1 cellular context compared by ENCODE assay signal in genomic region chr21:42391297-42391696, GRCh38.
A peak's percentile ranks its signal among the peaks of the same experiment; 100 is the strongest.
TF ChIP-seq lines count a peak whose summit lies in the region.

No MANE protein-coding gene starts in this region.

TF ChIP-seq in HepG2, 621 proteins besides CTCF, POLR2A, EP300 and RAD21:
- TF ChIP-seq SALL1 (CRISPR knock-in tag; IDR thresholded peaks at IDR 0.05) (0 out of 2 replicates have a peak, but pooled peaks have one; percentile 18), ZNF878 (CRISPR knock-in tag; IDR thresholded peaks at IDR 0.05) (no peak), MZF1 (CRISPR knock-in tag; IDR thresholded peaks at IDR 0.05; ENCODE audit: borderline replicate concordance) (no peak), SRSF4 (IDR thresholded peaks at IDR 0.05; ENCODE audit: low read depth, low read length, poor library complexity, severe bottlenecking) (no peak), ZSCAN12 (CRISPR knock-in tag; IDR thresholded peaks at IDR 0.05) (no peak), RCOR2 (CRISPR knock-in tag; IDR thresholded peaks at IDR 0.05) (no peak), THAP9 (CRISPR knock-in tag; IDR thresholded peaks at IDR 0.05; ENCODE audit: borderline replicate concordance) (no peak), TEAD2 (CRISPR knock-in tag; IDR thresholded peaks at IDR 0.05) (no peak), BCL6 (CRISPR knock-in tag; IDR thresholded peaks at IDR 0.05) (peak; percentile 43; the same call in 1 of the 2 replicates), ZNF260 (CRISPR knock-in tag; IDR thresholded peaks at IDR 0.05; ENCODE audit: borderline replicate concordance, low read depth) (no peak), SOX13 (IDR thresholded peaks at IDR 0.05) (no peak), SOX13 (CRISPR knock-in tag; conservative IDR thresholded peaks at IDR 0.05 in 1 of 2, IDR thresholded peaks at IDR 0.05 in 1 of 2) (peak in 1 of 2 experiments; percentile 32; a peak in 1 of 4 replicates), ZBTB26 (CRISPR knock-in tag; IDR thresholded peaks at IDR 0.05; ENCODE audit: borderline replicate concordance) (peak; percentile 92; the same call in 1 of the 2 replicates), ARID2 (CRISPR knock-in tag; IDR thresholded peaks at IDR 0.05; ENCODE audit: borderline replicate concordance) (no peak), DNMT3B (CRISPR knock-in tag; conservative IDR thresholded peaks at IDR 0.05) (no peak), ZNF143 (CRISPR knock-in tag; IDR thresholded peaks at IDR 0.05) (0 out of 2 replicates have a peak, but pooled peaks have one; percentile 16), ZNF564 (CRISPR knock-in tag; IDR thresholded peaks at IDR 0.05) (no peak), FOXP1 (IDR thresholded peaks at IDR 0.05) (no peak), FOXP1 (CRISPR knock-in tag; IDR thresholded peaks at IDR 0.05) (peak; percentile 56; the same call in 1 of the 2 replicates), ARID5B (CRISPR knock-in tag; IDR thresholded peaks at IDR 0.05) (peak; percentile 46), PAXIP1 (CRISPR knock-in tag; conservative IDR thresholded peaks at IDR 0.05) (no peak), SMYD3 (CRISPR knock-in tag; IDR thresholded peaks at IDR 0.05) (no peak), FOXP4 (CRISPR knock-in tag; IDR thresholded peaks at IDR 0.05) (peak; percentile 31; the same call in 1 of the 2 replicates), BHLHE40 (IDR thresholded peaks at IDR 0.05; ENCODE audit: low read length) (peak; percentile 78)
